1 cellular context compared by ENCODE assay signal in the genomic region with DNA sequence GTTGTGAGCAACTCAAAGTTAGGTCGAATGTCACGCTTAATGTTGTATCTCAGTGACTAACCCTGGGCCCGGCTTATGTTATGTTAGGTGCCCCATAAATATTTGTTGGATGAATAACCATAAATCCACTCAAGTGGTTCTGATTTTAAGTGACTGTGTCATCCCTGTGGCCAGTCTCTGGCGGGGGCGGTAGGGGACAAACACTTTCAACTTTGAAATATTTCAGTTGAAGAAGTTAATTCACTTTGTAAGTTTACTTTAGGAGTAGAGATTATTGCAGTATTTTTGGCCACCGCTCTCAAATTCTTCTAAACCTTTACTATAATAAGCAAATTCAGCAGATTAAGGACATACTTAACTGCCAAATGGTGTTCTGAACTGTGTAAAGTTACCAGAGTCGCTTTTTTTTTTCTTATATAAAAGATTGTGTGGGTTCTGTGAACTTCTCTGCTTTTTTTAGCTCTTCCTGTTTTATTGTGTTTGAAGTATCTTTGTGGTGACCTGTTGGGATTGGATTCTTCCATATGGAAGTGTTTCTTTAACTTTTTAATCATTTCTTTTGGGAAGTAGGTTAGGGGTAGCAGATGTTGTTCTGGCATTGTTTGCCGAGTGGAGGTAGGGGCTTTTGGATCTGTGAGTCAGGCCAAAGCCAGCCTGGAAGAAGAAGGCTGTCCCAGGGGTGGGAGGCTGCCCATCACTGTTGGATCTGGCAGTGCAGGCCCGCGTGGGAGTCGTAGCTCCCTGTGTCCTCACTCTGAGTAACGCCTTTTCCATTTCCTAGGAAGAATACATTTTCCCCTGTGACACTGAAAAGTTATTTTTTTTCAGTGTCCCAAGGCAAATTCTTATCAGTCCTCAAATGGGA.
TF ChIP-seq lines count a peak whose summit lies in the region.

No MANE protein-coding gene starts in this region.

TF ChIP-seq in HepG2, 621 proteins besides CTCF, POLR2A, EP300 and RAD21 (continued from another document):
- 0 out of 2 replicates have a peak, but pooled peaks have one; percentile 53 for TF ChIP-seq ZNF513 (CRISPR knock-in tag; conservative IDR thresholded peaks at IDR 0.05)
- TF ChIP-seq TBL1XR1 (IDR thresholded peaks at IDR 0.05; ENCODE audit: borderline replicate concordance, low read length, partially characterized antibody) = no peak
- 0 out of 2 replicates have a peak, but pooled peaks have one; percentile 26 for TF ChIP-seq MAFF (IDR thresholded peaks at IDR 0.05; ENCODE audit: low read depth, low read length)
- TF ChIP-seq MED13 (CRISPR knock-in tag; IDR thresholded peaks at IDR 0.05) = 0 out of 2 replicates have a peak, but pooled peaks have one; percentile 27
- no peak for TF ChIP-seq ZKSCAN5 (CRISPR knock-in tag; IDR thresholded peaks at IDR 0.05)
- TF ChIP-seq MAFK (conservative IDR thresholded peaks at IDR 0.05 in 1 of 2, IDR thresholded peaks at IDR 0.05 in 1 of 2; ENCODE audit: low read length in 2 of 2) = peak in 1 of 2 experiments; percentile 53; a peak in 2 of 4 replicates
